ENCODE assay signal across 24 cellular contexts in the genomic region with DNA sequence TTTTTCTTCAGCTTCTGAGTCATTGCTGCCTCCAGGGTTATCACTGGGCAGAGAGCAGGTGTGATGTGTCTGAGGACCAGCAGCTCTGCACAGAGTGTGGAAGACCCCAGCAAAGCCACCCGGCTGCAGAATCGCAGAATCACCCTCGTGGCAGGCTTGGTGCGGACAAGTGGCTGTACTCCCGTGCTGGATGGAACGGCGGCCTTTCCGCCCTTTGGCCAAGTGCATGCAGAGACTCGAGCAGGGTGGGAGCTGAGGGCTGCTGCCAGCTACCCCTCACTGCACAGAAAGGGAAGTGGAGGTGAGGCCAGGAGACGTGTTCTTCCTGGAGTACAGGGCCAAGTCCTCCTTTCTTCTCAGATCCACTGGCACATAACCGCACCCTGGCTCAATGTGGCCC.
"Had no signal": no experiment of that assay in that cellular context is flagged by ENCODE, and none has a peak within 500 bp of the region (broad histone marks: within the 10 kb centered on the region; RNA-seq: fewer than 3 reads in every experiment).

No MANE protein-coding gene starts in this region.

- H3K9me3 Mint-ChIP-seq: stimulated activated naive CD8-positive, alpha-beta T cell treated with anti-CD3 and anti-CD28 coated beads, Interleukin-15, amount 100 ng/mL, for 72 hours had no signal

- H3K27me3 ChIP-seq: esophagus muscularis mucosa, foreskin keratinocyte, gastroesophageal sphincter, heart left ventricle, hepatocyte, right atrium auricular region, suprapubic skin, transverse colon, vagina had no signal

- H3K4me3 Mint-ChIP-seq: naive thymus-derived CD8-positive, alpha-beta T cell; nephron progenitor cell; stimulated activated naive CD8-positive, alpha-beta T cell treated with anti-CD3 and anti-CD28 coated beads, Interleukin-15, amount 100 ng/mL, for 72 hours had no signal

- DNase-seq: dorsolateral prefrontal cortex; effector CD8-positive, alpha-beta T cell; foreskin keratinocyte; heart left ventricle; left ventricle myocardium superior; lower lobe of right lung; naive thymus-derived CD8-positive, alpha-beta T cell; nephron progenitor cell; occipital lobe; stimulated activated CD4-positive, alpha-beta T cell treated with anti-CD3 and anti-CD28 coated beads, Interleukin-12 subunit alpha, Interleukin-12 subunit beta, amount 100 ng/mL, for 4 hours; stimulated activated CD4-positive, alpha-beta T cell treated with anti-CD3 and anti-CD28 coated beads, Interleukin-1b, Interleukin-23, amount 100 ng/mL, for 48 hours; stimulated activated CD4-positive, alpha-beta T cell treated with anti-CD3 and anti-CD28 coated beads, Interleukin-4, amount 100 ng/mL, for 1 hour; stimulated activated CD8-positive, alpha-beta memory T cell treated with anti-CD3 and anti-CD28 coated beads, Interleukin-4, amount 100 ng/mL, for 48 hours; stimulated activated naive CD4-positive, alpha-beta T cell; stimulated activated naive CD8-positive, alpha-beta T cell treated with anti-CD3 and anti-CD28 coated beads, Interleukin-15, amount 100 ng/mL, for 72 hours; transverse colon had no signal

- H2AFZ ChIP-seq: hepatocyte had no signal

- H3K4me3 ChIP-seq: dorsolateral prefrontal cortex, esophagus muscularis mucosa, gastroesophageal sphincter, heart left ventricle, hepatocyte, lower lobe of right lung, prostate gland, right atrium auricular region, smooth muscle cell, suprapubic skin, transverse colon, vagina had no signal

- H3K27ac ChIP-seq: dorsolateral prefrontal cortex, esophagus muscularis mucosa, foreskin keratinocyte, gastroesophageal sphincter, heart left ventricle, hepatocyte, lower lobe of right lung, prostate gland, right atrium auricular region, suprapubic skin, transverse colon, vagina had no signal

- H3K36me3 Mint-ChIP-seq: naive thymus-derived CD8-positive, alpha-beta T cell had no signal

- H3K4me1 ChIP-seq: esophagus muscularis mucosa, foreskin keratinocyte, gastroesophageal sphincter, heart left ventricle, lower lobe of right lung, prostate gland, right atrium auricular region, suprapubic skin, transverse colon, vagina had no signal

- H3K4me1 Mint-ChIP-seq: naive thymus-derived CD8-positive, alpha-beta T cell; stimulated activated naive CD8-positive, alpha-beta T cell treated with anti-CD3 and anti-CD28 coated beads, Interleukin-15, amount 100 ng/mL, for 72 hours had no signal

- H3K4me2 ChIP-seq: hepatocyte, smooth muscle cell had no signal

- H3K79me2 ChIP-seq: hepatocyte had no signal

- H3K9me3 ChIP-seq: esophagus muscularis mucosa, gastroesophageal sphincter, lower lobe of right lung, prostate gland, right atrium auricular region, suprapubic skin, transverse colon, vagina had no signal

- H3K27ac Mint-ChIP-seq: naive thymus-derived CD8-positive, alpha-beta T cell; nephron progenitor cell had no signal

- H3K27me3 Mint-ChIP-seq: naive thymus-derived CD8-positive, alpha-beta T cell; stimulated activated naive CD8-positive, alpha-beta T cell treated with anti-CD3 and anti-CD28 coated beads, Interleukin-15, amount 100 ng/mL, for 72 hours had no signal

- H3K36me3 ChIP-seq: esophagus muscularis mucosa, gastroesophageal sphincter, heart left ventricle, lower lobe of right lung, prostate gland, right atrium auricular region, suprapubic skin, transverse colon, vagina had no signal
